2 cellular contexts compared by ENCODE assay signal in the genomic region with DNA sequence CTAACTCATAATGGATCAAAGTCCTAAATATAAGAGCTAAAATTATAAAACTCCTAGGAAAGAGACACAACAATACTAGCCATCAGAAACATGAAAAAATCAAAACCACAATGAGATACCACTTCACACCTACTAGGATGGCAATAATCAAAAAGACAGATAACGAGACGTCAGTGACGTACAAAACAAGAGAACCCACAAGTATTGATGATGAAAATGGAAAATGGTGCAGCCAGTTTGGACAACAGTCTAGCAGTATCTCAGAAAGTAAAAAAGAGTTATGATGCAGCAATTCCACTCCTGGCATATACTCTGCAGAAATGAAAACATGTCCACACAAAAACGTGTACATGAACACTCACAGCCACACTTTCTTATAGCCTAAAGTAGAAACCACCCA.
TF ChIP-seq lines count a peak whose summit lies in the region.

No MANE protein-coding gene starts in this region.

TF ChIP-seq in SK-N-SH treated with all-trans-retinoic acid at 6 μM for 48 hours, 23 proteins besides CTCF, POLR2A, EP300 and RAD21 (continued from another document):
- TF ChIP-seq, protein P1, sequence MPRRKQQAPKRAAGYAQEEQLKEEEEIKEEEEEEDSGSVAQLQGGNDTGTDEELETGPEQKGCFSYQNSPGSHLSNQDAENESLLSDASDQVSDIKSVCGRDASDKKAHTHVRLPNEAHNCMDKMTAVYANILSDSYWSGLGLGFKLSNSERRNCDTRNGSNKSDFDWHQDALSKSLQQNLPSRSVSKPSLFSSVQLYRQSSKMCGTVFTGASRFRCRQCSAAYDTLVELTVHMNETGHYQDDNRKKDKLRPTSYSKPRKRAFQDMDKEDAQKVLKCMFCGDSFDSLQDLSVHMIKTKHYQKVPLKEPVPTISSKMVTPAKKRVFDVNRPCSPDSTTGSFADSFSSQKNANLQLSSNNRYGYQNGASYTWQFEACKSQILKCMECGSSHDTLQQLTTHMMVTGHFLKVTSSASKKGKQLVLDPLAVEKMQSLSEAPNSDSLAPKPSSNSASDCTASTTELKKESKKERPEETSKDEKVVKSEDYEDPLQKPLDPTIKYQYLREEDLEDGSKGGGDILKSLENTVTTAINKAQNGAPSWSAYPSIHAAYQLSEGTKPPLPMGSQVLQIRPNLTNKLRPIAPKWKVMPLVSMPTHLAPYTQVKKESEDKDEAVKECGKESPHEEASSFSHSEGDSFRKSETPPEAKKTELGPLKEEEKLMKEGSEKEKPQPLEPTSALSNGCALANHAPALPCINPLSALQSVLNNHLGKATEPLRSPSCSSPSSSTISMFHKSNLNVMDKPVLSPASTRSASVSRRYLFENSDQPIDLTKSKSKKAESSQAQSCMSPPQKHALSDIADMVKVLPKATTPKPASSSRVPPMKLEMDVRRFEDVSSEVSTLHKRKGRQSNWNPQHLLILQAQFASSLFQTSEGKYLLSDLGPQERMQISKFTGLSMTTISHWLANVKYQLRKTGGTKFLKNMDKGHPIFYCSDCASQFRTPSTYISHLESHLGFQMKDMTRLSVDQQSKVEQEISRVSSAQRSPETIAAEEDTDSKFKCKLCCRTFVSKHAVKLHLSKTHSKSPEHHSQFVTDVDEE (CRISPR knock-in tag; IDR thresholded peaks at IDR 0.05), result no peak

TF ChIP-seq in SK-N-SH, 30 proteins besides CTCF, POLR2A, EP300 and RAD21 (continued from another document):
- TF ChIP-seq, protein P2, sequence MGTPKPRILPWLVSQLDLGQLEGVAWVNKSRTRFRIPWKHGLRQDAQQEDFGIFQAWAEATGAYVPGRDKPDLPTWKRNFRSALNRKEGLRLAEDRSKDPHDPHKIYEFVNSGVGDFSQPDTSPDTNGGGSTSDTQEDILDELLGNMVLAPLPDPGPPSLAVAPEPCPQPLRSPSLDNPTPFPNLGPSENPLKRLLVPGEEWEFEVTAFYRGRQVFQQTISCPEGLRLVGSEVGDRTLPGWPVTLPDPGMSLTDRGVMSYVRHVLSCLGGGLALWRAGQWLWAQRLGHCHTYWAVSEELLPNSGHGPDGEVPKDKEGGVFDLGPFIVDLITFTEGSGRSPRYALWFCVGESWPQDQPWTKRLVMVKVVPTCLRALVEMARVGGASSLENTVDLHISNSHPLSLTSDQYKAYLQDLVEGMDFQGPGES (IDR thresholded peaks at IDR 0.05; ENCODE audit: low read depth, low read length), result no peak
- no peak for TF ChIP-seq SMC3 (IDR thresholded peaks at IDR 0.05; ENCODE audit: low read depth, low read length)
- TF ChIP-seq, protein P3, sequence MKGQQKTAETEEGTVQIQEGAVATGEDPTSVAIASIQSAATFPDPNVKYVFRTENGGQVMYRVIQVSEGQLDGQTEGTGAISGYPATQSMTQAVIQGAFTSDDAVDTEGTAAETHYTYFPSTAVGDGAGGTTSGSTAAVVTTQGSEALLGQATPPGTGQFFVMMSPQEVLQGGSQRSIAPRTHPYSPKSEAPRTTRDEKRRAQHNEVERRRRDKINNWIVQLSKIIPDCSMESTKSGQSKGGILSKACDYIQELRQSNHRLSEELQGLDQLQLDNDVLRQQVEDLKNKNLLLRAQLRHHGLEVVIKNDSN (IDR thresholded peaks at IDR 0.05; ENCODE audit: borderline replicate concordance, low read depth), result no peak
- TF ChIP-seq TEAD4 (IDR thresholded peaks at IDR 0.05; ENCODE audit: borderline replicate concordance, insufficient read depth), result no peak
- TF ChIP-seq FOXJ3 (CRISPR knock-in tag; IDR thresholded peaks at IDR 0.05), result no peak
- TF ChIP-seq GABPA (IDR thresholded peaks at IDR 0.05; ENCODE audit: low read depth), result no peak
- no peak for TF ChIP-seq NFIC (IDR thresholded peaks at IDR 0.05; ENCODE audit: borderline replicate concordance)
- no peak for TF ChIP-seq RCOR1 (IDR thresholded peaks at IDR 0.05; ENCODE audit: low read length)
TF ChIP-seq in SK-N-SH: peak in this region for 0.
